ENCODE assay signal across 14 cellular contexts in the genomic region with DNA sequence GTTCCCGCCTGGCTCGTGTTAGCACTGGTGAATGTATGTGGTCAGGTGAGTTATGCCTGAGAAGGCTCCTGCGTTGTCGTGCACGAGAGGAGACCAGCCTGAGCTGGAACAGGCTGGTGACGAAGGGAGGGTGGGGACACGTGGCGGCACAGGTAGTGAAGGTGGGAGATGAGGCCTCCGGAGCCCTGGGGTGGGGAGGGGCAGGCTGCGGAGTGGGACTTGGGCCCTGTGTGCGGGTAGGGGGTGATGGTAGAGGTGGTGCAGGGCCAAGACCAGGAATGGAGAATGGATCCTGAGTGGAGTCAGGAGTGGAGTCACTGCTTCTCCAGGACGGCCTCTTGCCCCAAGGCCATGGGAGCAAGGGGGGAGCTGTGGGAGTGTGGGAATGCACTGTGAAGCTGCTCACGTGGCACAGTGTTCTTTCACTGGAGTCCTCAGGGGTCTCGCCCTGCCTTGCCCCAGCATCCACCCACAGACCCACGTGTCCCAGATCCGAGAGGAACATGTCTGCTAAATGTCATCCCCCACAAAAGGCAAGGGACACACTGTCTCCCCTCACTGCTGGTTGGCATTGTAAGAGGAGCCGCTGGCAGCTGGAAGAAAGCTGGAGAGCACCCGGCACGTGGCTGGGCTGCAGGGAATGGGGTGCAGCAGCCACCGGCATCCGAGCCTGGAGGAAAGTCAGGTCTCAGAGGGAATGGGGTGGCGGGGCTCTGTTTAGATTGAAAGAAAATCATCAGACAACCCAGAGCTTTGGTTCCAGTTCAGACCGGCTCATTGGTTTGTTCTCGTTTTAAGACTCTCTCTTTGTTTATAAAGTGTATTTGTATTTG.
"Had no signal": no experiment of that assay in that cellular context is flagged by ENCODE, and none has a peak within 500 bp of the region (broad histone marks: within the 10 kb centered on the region; RNA-seq: fewer than 3 reads in every experiment).

No MANE protein-coding gene starts in this region.

- H3K27me3 Mint-ChIP-seq: activated CD4-positive, alpha-beta memory T cell treated with anti-CD3 and anti-CD28 coated beads for 36 hours; dendritic cell treated with granulocyte-macrophage colony-stimulating factor and Interleukin-4, amounts not matched to agents 40 ng/mL and 50 ng/mL, for 4 days had no signal

- ATAC-seq: activated CD4-positive, alpha-beta T cell treated with anti-CD3 and anti-CD28 coated beads for 36 hours; activated naive CD4-positive, alpha-beta T cell treated with anti-CD3 and anti-CD28 coated beads, Interleukin-2, amount 50 U/mL, for 72 hours; effector memory CD8-positive, alpha-beta T cell; left colon; natural killer cell had no signal

- H3K4me1 Mint-ChIP-seq: activated CD4-positive, alpha-beta T cell treated with anti-CD3 and anti-CD28 coated beads for 36 hours; natural killer cell had no signal

- DNase-seq: activated CD4-positive, alpha-beta memory T cell treated with anti-CD3 and anti-CD28 coated beads for 36 hours; activated CD4-positive, alpha-beta T cell treated with anti-CD3 and anti-CD28 coated beads for 36 hours; activated gamma-delta T cell; activated T-cell treated with anti-CD3 and anti-CD28 coated beads, Interleukin-2, amount 50 U/mL, for 48 hours; amniotic stem cell; effector memory CD8-positive, alpha-beta T cell; left colon; natural killer cell; stomach; testis; WERI-Rb-1 had no signal

- H3K4me3 Mint-ChIP-seq: activated CD4-positive, alpha-beta memory T cell treated with anti-CD3 and anti-CD28 coated beads for 36 hours; activated CD4-positive, alpha-beta T cell treated with anti-CD3 and anti-CD28 coated beads for 36 hours; dendritic cell treated with granulocyte-macrophage colony-stimulating factor and Interleukin-4, amounts not matched to agents 40 ng/mL and 50 ng/mL, for 4 days; effector memory CD8-positive, alpha-beta T cell; natural killer cell; T-helper 1 cell treated with Interleukin-12 subunit alpha and Interleukin-12 subunit beta and Interleukin-4 antibody, amounts not matched to agents 30 μg/mL and 1 μg/mL, for 36 hours had no signal

- H3K27ac Mint-ChIP-seq: activated CD4-positive, alpha-beta memory T cell treated with anti-CD3 and anti-CD28 coated beads for 36 hours; activated CD4-positive, alpha-beta T cell treated with anti-CD3 and anti-CD28 coated beads for 36 hours; activated naive CD4-positive, alpha-beta T cell treated with anti-CD3 and anti-CD28 coated beads, Interleukin-2, amount 50 U/mL, for 72 hours; dendritic cell treated with granulocyte-macrophage colony-stimulating factor and Interleukin-4, amounts not matched to agents 40 ng/mL and 50 ng/mL, for 4 days; effector memory CD8-positive, alpha-beta T cell; natural killer cell; T-helper 1 cell treated with Interleukin-12 subunit alpha and Interleukin-12 subunit beta and Interleukin-4 antibody, amounts not matched to agents 30 μg/mL and 1 μg/mL, for 36 hours had no signal

- H3K9me3 Mint-ChIP-seq: activated CD4-positive, alpha-beta memory T cell treated with anti-CD3 and anti-CD28 coated beads for 36 hours; effector memory CD8-positive, alpha-beta T cell; T-helper 1 cell treated with Interleukin-12 subunit alpha and Interleukin-12 subunit beta and Interleukin-4 antibody, amounts not matched to agents 30 μg/mL and 1 μg/mL, for 36 hours had no signal

- H3K36me3 Mint-ChIP-seq: activated CD4-positive, alpha-beta memory T cell treated with anti-CD3 and anti-CD28 coated beads for 36 hours; activated naive CD4-positive, alpha-beta T cell treated with anti-CD3 and anti-CD28 coated beads, Interleukin-2, amount 50 U/mL, for 72 hours; natural killer cell had no signal
